In genomic region chr22:24175160-24175808, GRCh38 we compare ENCODE assay signal across 8 cellular contexts. TPM values are rescaled to one million over a fixed set of nuclear protein-coding genes. Genes with fewer than 3 reads are reported as not detected.
DNase-seq lines count a peak whose midpoint lies in the region; ATAC-seq and TF ChIP-seq lines count a peak whose summit lies in the region.

No MANE protein-coding gene starts in this region.

- peaks cover 54% of the 10 kb centered on the region for H3K36me3 ChIP-seq in CD4-positive, CD25-positive, alpha-beta regulatory T cell (ENCODE audit: control insufficient read depth, insufficient read depth, low read length)
- H3K36me3 ChIP-seq in heart right ventricle, result peaks cover 0 to 80% (median 30%) of the 10 kb centered on the region in 9 donors

- H3K4me1 Mint-ChIP-seq in CD4-positive, CD25-positive, alpha-beta regulatory T cell, result peaks cover 0 to 3% (median 0%) of the 10 kb centered on the region in 4 donors

- CTCF ChIA-PET in HEK293T (lab: Yijun Ruan, JAX), result interaction anchor here (0.6 to 2.5 kb wide), 11 partner anchors 11 to 372 kb away, joined by 3 to 16 read pairs (median 4); partner anchors contain the start of gene CABIN1

- POLR2A ChIA-PET in HEK293T (lab: Yijun Ruan, JAX), result interaction anchor here (1.2 to 1.4 kb wide), 2 partner anchors 39 to 43 kb away, joined by 3 read pairs; no protein-coding TSS in a partner anchor

- H3K27me3 Mint-ChIP-seq in CD4-positive, CD25-positive, alpha-beta regulatory T cell, result no peaks in the 10 kb centered on the region

- no peaks in the 10 kb centered on the region for H3K27me3 ChIP-seq in CD4-positive, CD25-positive, alpha-beta regulatory T cell (ENCODE audit: control insufficient read depth, insufficient read depth, low read length)
- no peaks in the 10 kb centered on the region for H3K27me3 ChIP-seq in heart right ventricle

- H3K36me3 Mint-ChIP-seq in CD4-positive, CD25-positive, alpha-beta regulatory T cell, result peaks cover 3% of the 10 kb centered on the region

- peak; percentile 33 to 42 for ATAC-seq in CD4-positive, CD25-positive, alpha-beta regulatory T cell (ENCODE audit: low read depth in 2 of 2)
- peak; percentile 56 to 86 (median 76) for ATAC-seq in heart right ventricle
- ATAC-seq in HG02981 (IDR thresholded peaks at IDR 0.05; ENCODE audit: unreplicated experiment), result no peak

- TF ChIP-seq CTCF in heart right ventricle (IDR thresholded peaks at IDR 0.05), result peak; percentile 74 to 93 (median 90)

- peak overlapping the region in 1 of 3 donors; percentile 42 for H3K27ac Mint-ChIP-seq in CD4-positive, CD25-positive, alpha-beta regulatory T cell

- no peak overlapping the region for H3K4me3 Mint-ChIP-seq in CD4-positive, CD25-positive, alpha-beta regulatory T cell

- H3K4me1 ChIP-seq in CD4-positive, CD25-positive, alpha-beta regulatory T cell (ENCODE audit: control insufficient read depth, insufficient read depth, low read length, poor library complexity, severe bottlenecking), result no peaks in the 10 kb centered on the region
- H3K4me1 ChIP-seq in heart right ventricle, result peaks cover 8 to 57% (median 24%) of the 10 kb centered on the region in 9 donors

- H3K4me3 ChIP-seq in CD4-positive, CD25-positive, alpha-beta regulatory T cell (ENCODE audit: low read depth, low read length), result no peak overlapping the region
- no peak overlapping the region for H3K4me3 ChIP-seq in heart right ventricle

- WGBS in heart right ventricle, 2 donors, result 45 to 52% methylated on average over 11 of the region's 11 CpGs

- intact Hi-C loops in heart right ventricle (cut with DNase I), result loop anchor here in 7 of 10 donors (1.0 to 10.0 kb wide), 8 partner anchors 68 to 220 kb away; partner anchors contain the start of genes GSTT4 (in 3 of the 7) and CABIN1 (in 1 of the 7)

- no peak overlapping the region for H3K27ac ChIP-seq in CD4-positive, CD25-positive, alpha-beta regulatory T cell (ENCODE audit: insufficient read depth, low read length, poor library complexity, severe bottlenecking)
- peak overlapping the region in 9 of 10 donors; percentile 41 to 84 (median 74) for H3K27ac ChIP-seq in heart right ventricle

- H3K9me3 ChIP-seq in CD4-positive, CD25-positive, alpha-beta regulatory T cell (ENCODE audit: control insufficient read depth in 2 of 2, low read length in 2 of 2), result no peaks in the 10 kb centered on the region
- H3K9me3 ChIP-seq in heart right ventricle, result no peaks in the 10 kb centered on the region

- peaks cover 0 to 2% (median 0%) of the 10 kb centered on the region in 7 donors for H3K9me3 Mint-ChIP-seq in CD4-positive, CD25-positive, alpha-beta regulatory T cell

- DNase-seq in CD4-positive, CD25-positive, alpha-beta regulatory T cell, result peak; percentile 34 to 56 (median 54)
- DNase-seq in HEK293T (ENCODE audit: extremely low spot score) (peak; percentile 87), T-helper 1 cell (peak in 4 of 5 donors; percentile 45 to 50 (median 46)), amniotic stem cell (lab: John Stamatoyannopoulos, UW) (peak; percentile 40), heart right ventricle (peak; percentile 85 to 88), putamen (ENCODE audit: low spot score) (peak; percentile 44), DMS79 treated with DMSO at 0.1 percent for 48 hours (lab: John Stamatoyannopoulos, UW) (no peak)

TF ChIP-seq in HEK293T, 16 proteins besides CTCF, POLR2A, EP300 and RAD21:
- TF ChIP-seq CTBP1 (IDR thresholded peaks at IDR 0.05; ENCODE audit: borderline replicate concordance), result no peak
- TF ChIP-seq ARNT (IDR thresholded peaks at IDR 0.05), result no peak
- no peak for TF ChIP-seq ELF4 (IDR thresholded peaks at IDR 0.05)
- no peak for TF ChIP-seq FOXA1 (IDR thresholded peaks at IDR 0.05)
- TF ChIP-seq TARDBP (IDR thresholded peaks at IDR 0.05), result no peak
- peak; percentile 91 for TF ChIP-seq PKNOX1 (IDR thresholded peaks at IDR 0.05)
- peak; percentile 26; the same call in 1 of the 2 replicates for TF ChIP-seq HDGF (IDR thresholded peaks at IDR 0.05; ENCODE audit: borderline replicate concordance)
TF ChIP-seq in HEK293T: peak in this region for 2.

RNA-seq across cellular contexts. Expression of gene SUSD2, which starts 6.0 kb away (rescaled TPM):
- 0.81 TPM for total RNA-seq in CD4-positive, CD25-positive, alpha-beta regulatory T cell
- under 1 TPM in 1 of 4 donors, not detected in 3; 0.06 TPM for polyA plus RNA-seq in CD4-positive, CD25-positive, alpha-beta regulatory T cell
- total RNA-seq in heart right ventricle, result 1 to 10 TPM in 6 of 10 donors, under 1 TPM in 4; 0.57 to 6.7 (median 1.5) TPM
- 1 to 10 TPM; 5.4 to 6.5 TPM for polyA plus RNA-seq in heart right ventricle
